Comparison of ENCODE assay signal across 8 cellular contexts in the genomic region with DNA sequence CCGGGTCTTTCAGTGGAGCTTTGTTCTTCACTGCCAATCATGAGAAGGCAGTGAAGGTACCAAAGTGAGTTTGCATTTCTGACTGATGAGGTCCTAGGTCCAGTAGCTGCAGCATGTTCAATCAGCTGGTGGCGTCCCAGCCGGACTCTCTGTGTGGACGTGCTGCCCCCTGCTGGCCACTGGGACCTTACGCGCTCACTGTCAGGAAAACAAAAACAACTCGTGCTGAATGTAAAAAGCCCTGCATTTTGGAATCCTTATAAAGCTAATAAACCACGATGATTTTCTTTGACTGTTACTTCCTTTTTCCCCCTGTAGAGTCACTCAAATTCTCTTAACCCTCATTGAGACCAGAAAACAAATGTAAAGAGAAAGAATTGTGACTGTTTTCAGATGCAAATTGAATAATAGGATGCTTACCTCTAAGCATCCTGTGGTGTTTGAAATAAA. TPM values are rescaled to one million over a fixed set of nuclear protein-coding genes. Genes with fewer than 3 reads are reported as not detected.
DNase-seq lines count a peak whose midpoint lies in the region; ATAC-seq lines count a peak whose summit lies in the region.

No MANE protein-coding gene starts in this region.

- in situ Hi-C loops in Caki2 (cut with HindIII; ENCODE audit: low pct_unique_long_range_greater_than_20kb, low sequenced_read_pairs), result no loop called here

- H3K27me3 Mint-ChIP-seq in central memory CD8-positive, alpha-beta T cell, result peaks cover 52% of the 10 kb centered on the region

- H3K36me3 Mint-ChIP-seq in central memory CD8-positive, alpha-beta T cell (ENCODE audit: insufficient read depth), result no peaks in the 10 kb centered on the region

- H3K4me1 Mint-ChIP-seq in central memory CD8-positive, alpha-beta T cell, result peaks cover 5% of the 10 kb centered on the region

- no peak overlapping the region for H3K4me3 Mint-ChIP-seq in central memory CD8-positive, alpha-beta T cell

- no peaks in the 10 kb centered on the region for H3K9me3 Mint-ChIP-seq in central memory CD8-positive, alpha-beta T cell

- H3K27ac Mint-ChIP-seq in central memory CD8-positive, alpha-beta T cell (ENCODE audit: low read depth), result no peak overlapping the region

- ATAC-seq in HG02870 (IDR thresholded peaks at IDR 0.05; ENCODE audit: unreplicated experiment) (peak; percentile 52), GM18498 (IDR thresholded peaks at IDR 0.05; ENCODE audit: unreplicated experiment) (no peak)
- no peak for ATAC-seq in central memory CD8-positive, alpha-beta T cell (replicated peaks; ENCODE audit: extremely low read depth, poor library complexity, severe bottlenecking)

- DNase-seq in Caki2 (ENCODE audit: low read depth) (peak; percentile 74), NCI-H2227 (lab: John Stamatoyannopoulos, UW; ENCODE audit: unreplicated experiment) (peak; percentile 87), kidney tubule cell (ENCODE audit: low spot score) (peak; percentile 86)
- peak; percentile 83 for DNase-seq in activated CD4-positive, CD25-positive, alpha-beta regulatory T cell treated with anti-CD3 and anti-CD28 coated beads, Interleukin-2, amount 50 U/mL, for 72 hours
- peak; percentile 47 to 66 for DNase-seq in central memory CD8-positive, alpha-beta T cell (ENCODE audit: low spot score in 2 of 2)
- peak; percentile 86 to 87 for DNase-seq in stimulated activated CD4-positive, alpha-beta T cell treated with anti-CD3 and anti-CD28 coated beads, Interleukin-2, amount 100 ng/mL, for 24 hours

RNA-seq across cellular contexts. Expression of a gene that starts 4.9 kb away (rescaled TPM):
- 922 and 985 TPM in 2 replicates for total RNA-seq in Caki2 (2014; rRNA removed; shearing (Covaris generic); ENCODE audit: low replicate concordance)

RNA-seq across cellular contexts. Expression of a gene that starts 48.5 kb away (rescaled TPM):
- total RNA-seq in Caki2 (2014; rRNA removed; shearing (Covaris generic); ENCODE audit: low replicate concordance), result 10.6 and 22.1 TPM in 2 replicates
